In genomic region chr16:58336332-58337089, GRCh38 we compare ENCODE assay signal across 8 cellular contexts. TPM values are rescaled to one million over a fixed set of nuclear protein-coding genes. Genes with fewer than 3 reads are reported as not detected.
A peak's percentile ranks its signal among the peaks of the same experiment; 100 is the strongest.
DNase-seq lines count a peak whose midpoint lies in the region; ATAC-seq, FAIRE-seq and TF ChIP-seq lines count a peak whose summit lies in the region.

No MANE protein-coding gene starts in this region.

- no peaks in the 10 kb centered on the region for H3K9me3 ChIP-seq in HUES64 (ENCODE audit: insufficient read depth, low read depth, low read length)

- peak overlapping the region; percentile 20 for H3K4me3 ChIP-seq in HUES64 (ENCODE audit: low read length)
- H3K4me3 ChIP-seq in fibroblast of pulmonary artery (replicated peaks; ENCODE audit: low read depth, low read length): peak overlapping the region; percentile 7

- H3K27ac Mint-ChIP-seq in activated T-cell treated with anti-CD3 and anti-CD28 coated beads, Interleukin-2, amount 50 U/mL, for 72 hours: no peak overlapping the region
- no peak overlapping the region for H3K27ac Mint-ChIP-seq in nephron progenitor cell
- peak overlapping the region in 1 of 2 donors; percentile 82 for H3K27ac Mint-ChIP-seq in stimulated activated naive CD8-positive, alpha-beta T cell treated with anti-CD3 and anti-CD28 coated beads, Interleukin-15, amount 100 ng/mL, for 72 hours

- no peaks in the 10 kb centered on the region for H3K36me3 ChIP-seq in HUES64 (ENCODE audit: insufficient read depth, low read length)

- no peak overlapping the region for H3K27ac ChIP-seq in HUES64 (ENCODE audit: low read depth, low read length)

- peaks cover 6% of the 10 kb centered on the region for H3K4me1 Mint-ChIP-seq in activated T-cell treated with anti-CD3 and anti-CD28 coated beads, Interleukin-2, amount 50 U/mL, for 72 hours (ENCODE audit: low read depth)
- peaks cover 25% of the 10 kb centered on the region for H3K4me1 Mint-ChIP-seq in nephron progenitor cell
- peaks cover 8% of the 10 kb centered on the region for H3K4me1 Mint-ChIP-seq in stimulated activated naive CD8-positive, alpha-beta T cell treated with anti-CD3 and anti-CD28 coated beads, Interleukin-15, amount 100 ng/mL, for 72 hours

- peak; percentile 66 for FAIRE-seq in RCC 7860 (lab: Jason Lieb, UNC)

- H3K4me1 ChIP-seq in HUES64 (ENCODE audit: insufficient read depth, low read length): peaks cover 3% of the 10 kb centered on the region

- H3K36me3 Mint-ChIP-seq in activated T-cell treated with anti-CD3 and anti-CD28 coated beads, Interleukin-2, amount 50 U/mL, for 72 hours (ENCODE audit: insufficient read depth in 2 of 2): no peaks in the 10 kb centered on the region
- no peaks in the 10 kb centered on the region for H3K36me3 Mint-ChIP-seq in nephron progenitor cell (ENCODE audit: low read depth)

- no peak overlapping the region for H3K9ac ChIP-seq in HUES64 (ENCODE audit: low read depth, low read length)

- peak; percentile 94 for TF ChIP-seq CTCF in GM20000 (IDR thresholded peaks at IDR 0.05; ENCODE audit: extremely low read depth, missing control alignments)
- peak; percentile 95 for TF ChIP-seq CTCF in fibroblast of pulmonary artery (IDR thresholded peaks at IDR 0.05; ENCODE audit: low read length, missing control alignments)
- TF ChIP-seq CTCF in nephron progenitor cell (IDR thresholded peaks at IDR 0.05): peak; percentile 91

- H3K27me3 Mint-ChIP-seq in activated T-cell treated with anti-CD3 and anti-CD28 coated beads, Interleukin-2, amount 50 U/mL, for 72 hours (ENCODE audit: low read depth): peaks cover 5% of the 10 kb centered on the region
- H3K27me3 Mint-ChIP-seq in nephron progenitor cell (ENCODE audit: low read depth, poor library complexity): peaks cover 3% of the 10 kb centered on the region
- peaks cover 12% of the 10 kb centered on the region for H3K27me3 Mint-ChIP-seq in stimulated activated naive CD8-positive, alpha-beta T cell treated with anti-CD3 and anti-CD28 coated beads, Interleukin-15, amount 100 ng/mL, for 72 hours

- WGBS in HUES64: 21% methylated on average over 22 of the region's 24 CpGs

- H3K9me3 Mint-ChIP-seq in activated T-cell treated with anti-CD3 and anti-CD28 coated beads, Interleukin-2, amount 50 U/mL, for 72 hours: no peaks in the 10 kb centered on the region
- H3K9me3 Mint-ChIP-seq in nephron progenitor cell: no peaks in the 10 kb centered on the region
- H3K9me3 Mint-ChIP-seq in stimulated activated naive CD8-positive, alpha-beta T cell treated with anti-CD3 and anti-CD28 coated beads, Interleukin-15, amount 100 ng/mL, for 72 hours: no peaks in the 10 kb centered on the region

- H3K4me3 Mint-ChIP-seq in activated T-cell treated with anti-CD3 and anti-CD28 coated beads, Interleukin-2, amount 50 U/mL, for 72 hours: peak overlapping the region; percentile 41 to 61
- H3K4me3 Mint-ChIP-seq in nephron progenitor cell: peak overlapping the region; percentile 25
- H3K4me3 Mint-ChIP-seq in stimulated activated naive CD8-positive, alpha-beta T cell treated with anti-CD3 and anti-CD28 coated beads, Interleukin-15, amount 100 ng/mL, for 72 hours: peak overlapping the region in 1 of 2 donors; percentile 57

- peak; percentile 88 to 90 for ATAC-seq in activated T-cell treated with anti-CD3 and anti-CD28 coated beads, Interleukin-2, amount 50 U/mL, for 72 hours (replicated peaks in 1 of 2)
- ATAC-seq in stimulated activated naive CD8-positive, alpha-beta T cell treated with anti-CD3 and anti-CD28 coated beads, Interleukin-15, amount 100 ng/mL, for 72 hours: peak; percentile 96

- DNase-seq in COR-L47 (lab: John Stamatoyannopoulos, UW) (peak; percentile 56), GM20000 (ENCODE audit: low spot score) (peak; percentile 80), RCC 7860 (ENCODE audit: low spot score) (peak; percentile 73), fibroblast of pulmonary artery (ENCODE audit: low read depth) (peak; percentile 75), nephron progenitor cell (peak; percentile 94)
- peak; percentile 82 to 90 for DNase-seq in activated T-cell treated with anti-CD3 and anti-CD28 coated beads, Interleukin-2, amount 50 U/mL, for 72 hours
- peak; percentile 85 for DNase-seq in stimulated activated naive CD8-positive, alpha-beta T cell treated with anti-CD3 and anti-CD28 coated beads, Interleukin-15, amount 100 ng/mL, for 72 hours

- no peaks in the 10 kb centered on the region for H3K27me3 ChIP-seq in HUES64 (ENCODE audit: insufficient read depth, low read length)

RNA-seq across cellular contexts. Expression of gene PRSS54, which starts 41.7 kb away (rescaled TPM):
- not detected for polyA plus RNA-seq in HUES64 (2013, experiment 1 of 2)
- polyA plus RNA-seq in HUES64 (2013, experiment 2 of 2): not detected
- total RNA-seq in activated T-cell treated with anti-CD3 and anti-CD28 coated beads, Interleukin-2, amount 50 U/mL, for 72 hours: not detected

RNA-seq across cellular contexts. Expression of gene GINS3, which starts 55.8 kb away (rescaled TPM):
- polyA plus RNA-seq in HUES64 (2013, experiment 1 of 2): 17.7 TPM
- 14.6 TPM for polyA plus RNA-seq in HUES64 (2013, experiment 2 of 2)
- total RNA-seq in activated T-cell treated with anti-CD3 and anti-CD28 coated beads, Interleukin-2, amount 50 U/mL, for 72 hours: 10 to 100 TPM; 18.1 to 23.9 TPM
